Comparison of ENCODE assay signal across 12 cellular contexts in the genomic region with DNA sequence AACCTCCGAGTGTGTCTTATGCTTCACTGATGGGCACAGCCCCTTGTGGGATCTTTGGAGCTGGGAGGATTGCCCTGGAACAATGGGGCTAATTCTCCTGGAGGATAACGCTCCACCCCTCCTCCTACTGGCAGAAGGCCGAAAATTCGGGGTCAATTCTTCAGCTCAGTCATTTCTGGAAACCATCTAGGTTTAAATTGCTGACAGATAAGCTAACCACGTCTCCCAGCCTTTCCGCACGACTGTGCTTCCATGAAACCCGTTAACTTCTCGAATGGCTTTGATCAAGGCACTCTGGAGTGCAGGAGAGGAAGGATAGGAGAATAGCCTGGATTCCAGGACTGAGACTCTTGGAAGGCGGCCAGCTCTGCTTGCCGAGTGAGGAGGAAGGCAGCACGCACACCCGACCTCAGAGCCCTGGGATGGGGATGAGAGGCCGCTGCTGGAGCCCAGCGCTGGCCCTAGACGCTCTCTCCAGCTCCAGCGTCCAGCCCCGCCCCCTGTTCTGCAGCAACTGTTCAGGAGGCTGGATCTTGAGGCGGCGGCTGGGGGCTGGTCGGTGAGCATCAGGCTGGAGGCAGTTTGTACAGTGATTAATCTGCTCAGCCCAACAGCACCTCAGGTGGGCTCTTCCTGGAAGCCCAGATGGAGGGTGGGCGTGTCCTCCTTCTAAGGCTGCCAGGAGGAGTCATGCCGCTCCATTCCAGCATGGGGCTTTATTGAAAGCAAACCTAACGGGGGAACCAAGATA.
DNase-seq lines count a peak whose midpoint lies in the region; ATAC-seq and TF ChIP-seq lines count a peak whose summit lies in the region.
"Had no signal": no experiment of that assay in that cellular context is flagged by ENCODE, and none has a peak within 500 bp of the region (broad histone marks: within the 10 kb centered on the region; RNA-seq: fewer than 3 reads in every experiment).

No MANE protein-coding gene starts in this region.

- H3K4me1 ChIP-seq in esophagus muscularis mucosa: peaks cover 28 to 36% (median 36%) of the 10 kb centered on the region in 4 donors

- H3K4me3 Mint-ChIP-seq in nephron: peak overlapping the region in 1 of 3 experiments; percentile 64
- H3K4me3 Mint-ChIP-seq in activated naive CD4-positive, alpha-beta T cell treated with anti-CD3 and anti-CD28 coated beads, Interleukin-2, amount 10 ng/mL, durations not matched to agents 7 days and 5 days: no peak overlapping the region

- CTCF ChIA-PET in activated naive CD4-positive, alpha-beta T cell treated with anti-CD3 and anti-CD28 coated beads, Interleukin-2, amount 10 ng/mL, durations not matched to agents 7 days and 5 days (lab: Charles Lee): no interaction called here

- H3K27me3 ChIP-seq in esophagus muscularis mucosa: no peaks in the 10 kb centered on the region

- H3K9me3 Mint-ChIP-seq in nephron: no peaks in the 10 kb centered on the region
- H3K9me3 Mint-ChIP-seq in activated naive CD4-positive, alpha-beta T cell treated with anti-CD3 and anti-CD28 coated beads, Interleukin-2, amount 10 ng/mL, durations not matched to agents 7 days and 5 days: no peaks in the 10 kb centered on the region

- no peaks in the 10 kb centered on the region for H3K27me3 Mint-ChIP-seq in nephron (ENCODE audit: low read depth)
- H3K27me3 Mint-ChIP-seq in activated naive CD4-positive, alpha-beta T cell treated with anti-CD3 and anti-CD28 coated beads, Interleukin-2, amount 10 ng/mL, durations not matched to agents 7 days and 5 days: peaks cover 6% of the 10 kb centered on the region

- peaks cover 79% of the 10 kb centered on the region for H3K4me1 Mint-ChIP-seq in nephron
- no peaks in the 10 kb centered on the region for H3K4me1 Mint-ChIP-seq in activated naive CD4-positive, alpha-beta T cell treated with anti-CD3 and anti-CD28 coated beads, Interleukin-2, amount 10 ng/mL, durations not matched to agents 7 days and 5 days

- H3K36me3 ChIP-seq in esophagus muscularis mucosa: no peaks in the 10 kb centered on the region

- no peaks in the 10 kb centered on the region for H3K36me3 Mint-ChIP-seq in nephron (ENCODE audit: low read depth)
- H3K36me3 Mint-ChIP-seq in activated naive CD4-positive, alpha-beta T cell treated with anti-CD3 and anti-CD28 coated beads, Interleukin-2, amount 10 ng/mL, durations not matched to agents 7 days and 5 days: no peaks in the 10 kb centered on the region

- WGBS in esophagus muscularis mucosa: 40% methylated on average over 17 of the region's 24 CpGs

- TF ChIP-seq EP300 in esophagus muscularis mucosa (IDR thresholded peaks at IDR 0.05): no peak

- H3K27ac ChIP-seq in esophagus muscularis mucosa (replicated peaks in 1 of 4): peak overlapping the region; percentile 13 to 76 (median 36)

- DNase-seq in Ammon's horn (ENCODE audit: low spot score): peak; percentile 71
- DNase-seq in NCI-H446 treated with DMSO at 0.1 percent for 48 hours (lab: John Stamatoyannopoulos, UW): peak; percentile 47
- DNase-seq in esophagus muscularis mucosa (ENCODE audit: extremely low spot score): no peak
- DNase-seq in activated naive CD4-positive, alpha-beta T cell treated with anti-CD3 and anti-CD28 coated beads, Interleukin-2, amount 10 ng/mL, durations not matched to agents 7 days and 5 days: no peak
- DNase-seq in stimulated activated CD4-positive, alpha-beta T cell treated with anti-CD3 and anti-CD28 coated beads, Interleukin-4, amount 100 ng/mL, for 1 hour: no peak
- no peak for DNase-seq in activated effector memory CD4-positive, alpha-beta T cell treated with anti-CD3 and anti-CD28 coated beads, Interleukin-2, amount 50 U/mL, for 16 hours
- DNase-seq: activated naive CD4-positive, alpha-beta T cell treated with anti-CD3 and anti-CD28 coated beads, Interleukin-2, amount 50 U/mL, for 16 hours; DND-41; stimulated activated naive CD4-positive, alpha-beta T cell treated with Interleukin-2 at 50 U/mL for 16 hours had no signal

- no peak for ATAC-seq in GM21619 (IDR thresholded peaks at IDR 0.05; ENCODE audit: unreplicated experiment)

- intact Hi-C loops in esophagus muscularis mucosa (cut with DNase I): no loop called here

- H3K27ac Mint-ChIP-seq in nephron: peak overlapping the region; percentile 79 to 99 (median 98)
- no peak overlapping the region for H3K27ac Mint-ChIP-seq in activated naive CD4-positive, alpha-beta T cell treated with anti-CD3 and anti-CD28 coated beads, Interleukin-2, amount 10 ng/mL, durations not matched to agents 7 days and 5 days

- no peaks in the 10 kb centered on the region for H3K9me3 ChIP-seq in esophagus muscularis mucosa

- H3K4me3 ChIP-seq in esophagus muscularis mucosa: peak overlapping the region; percentile 18 to 43 (median 20)
- H3K4me3 ChIP-seq: lung had no signal

- TF ChIP-seq CTCF in esophagus muscularis mucosa (IDR thresholded peaks at IDR 0.05) (no peak), nephron (IDR thresholded peaks at IDR 0.05; ENCODE audit: unreplicated experiment in 3 of 3) (no peak)

- no peak for TF ChIP-seq POLR2A in esophagus muscularis mucosa (IDR thresholded peaks at IDR 0.05; ENCODE audit: low read depth)

Comparison
In these comparisons a context has a peak if more than half of its experiments do, and no peak if none do; other contexts are left out.
1. DNase-seq: peak in Ammon's horn (single experiment) and NCI-H446 treated with DMSO at 0.1 percent for 48 hours (single experiment); none in esophagus muscularis mucosa (single experiment), activated naive CD4-positive, alpha-beta T cell treated with anti-CD3 and anti-CD28 coated beads, Interleukin-2, amount 10 ng/mL, durations not matched to agents 7 days and 5 days (single experiment), stimulated activated CD4-positive, alpha-beta T cell treated with anti-CD3 and anti-CD28 coated beads, Interleukin-4, amount 100 ng/mL, for 1 hour (single experiment) and activated effector memory CD4-positive, alpha-beta T cell treated with anti-CD3 and anti-CD28 coated beads, Interleukin-2, amount 50 U/mL, for 16 hours (single experiment).